8 cellular contexts compared by ENCODE assay signal in genomic region chr21:38733973-38734546, GRCh38.
A peak's percentile ranks its signal among the peaks of the same experiment; 100 is the strongest.
DNase-seq lines count a peak whose midpoint lies in the region; ATAC-seq, FAIRE-seq and TF ChIP-seq lines count a peak whose summit lies in the region.

No MANE protein-coding gene starts in this region.

- H3F3A ChIP-seq in OCI-LY1 (ENCODE audit: insufficient read depth, low read length), result no peaks in the 10 kb centered on the region

- TF ChIP-seq CTCF in OCI-LY1 (IDR thresholded peaks at IDR 0.05; ENCODE audit: low read length) (peak; percentile 98), epithelial cell of esophagus (IDR thresholded peaks at IDR 0.05; ENCODE audit: insufficient read depth, low read depth, low read length, missing control alignments) (peak; percentile 94)

- H3K27ac Mint-ChIP-seq in CD4-positive, CD25-positive, alpha-beta regulatory T cell, result peak overlapping the region in 1 of 3 donors; percentile 2

- H3K4me2 ChIP-seq in OCI-LY1 (ENCODE audit: low read length), result peak overlapping the region; percentile 56

- H3K4me1 ChIP-seq in CD4-positive, CD25-positive, alpha-beta regulatory T cell (ENCODE audit: control insufficient read depth, insufficient read depth, low read length, poor library complexity, severe bottlenecking), result peaks cover 6% of the 10 kb centered on the region
- peaks cover 10% of the 10 kb centered on the region for H3K4me1 ChIP-seq in OCI-LY1 (ENCODE audit: insufficient read depth, low read length, severe bottlenecking)

- no peak overlapping the region for H3K27ac ChIP-seq in CD4-positive, CD25-positive, alpha-beta regulatory T cell (ENCODE audit: insufficient read depth, low read length, poor library complexity, severe bottlenecking)
- no peak overlapping the region for H3K27ac ChIP-seq in OCI-LY1 (ENCODE audit: low read depth, low read length, poor library complexity, severe bottlenecking)

- H3K27me3 Mint-ChIP-seq in CD4-positive, CD25-positive, alpha-beta regulatory T cell, result peaks cover 44% of the 10 kb centered on the region

- H3K4me3 Mint-ChIP-seq in CD4-positive, CD25-positive, alpha-beta regulatory T cell, result peak overlapping the region in 2 of 4 donors; percentile 74 to 84

- H3K9me2 ChIP-seq in OCI-LY1 (ENCODE audit: low read depth, low read length), result no peaks in the 10 kb centered on the region

- no peaks in the 10 kb centered on the region for H3K36me3 ChIP-seq in CD4-positive, CD25-positive, alpha-beta regulatory T cell (ENCODE audit: control insufficient read depth, insufficient read depth, low read length)
- no peaks in the 10 kb centered on the region; the same call in 1 of the 2 replicates for H3K36me3 ChIP-seq in OCI-LY1 (ENCODE audit: insufficient read depth, low read length)

- peak overlapping the region; percentile 71 for H3K4me3 ChIP-seq in CD4-positive, CD25-positive, alpha-beta regulatory T cell (ENCODE audit: low read depth, low read length)
- H3K4me3 ChIP-seq in OCI-LY1 (ENCODE audit: low read depth, low read length, poor library complexity, severe bottlenecking), result peak overlapping the region; percentile 46
- H3K4me3 ChIP-seq in epithelial cell of esophagus (ENCODE audit: low read length), result peak overlapping the region; percentile 42

- no peaks in the 10 kb centered on the region for H4K20me1 ChIP-seq in OCI-LY1 (ENCODE audit: insufficient read depth, low read length)

- no peak overlapping the region; the same call in 1 of the 2 replicates for H3K9ac ChIP-seq in OCI-LY1 (ENCODE audit: low read length)

- H3K79me2 ChIP-seq in OCI-LY1 (ENCODE audit: insufficient read depth, low read length), result no peaks in the 10 kb centered on the region

- H3K36me3 Mint-ChIP-seq in CD4-positive, CD25-positive, alpha-beta regulatory T cell, result no peaks in the 10 kb centered on the region

- peaks cover 20% of the 10 kb centered on the region for H3K27me3 ChIP-seq in CD4-positive, CD25-positive, alpha-beta regulatory T cell (ENCODE audit: control insufficient read depth, insufficient read depth, low read length)
- H3K27me3 ChIP-seq in OCI-LY1 (ENCODE audit: insufficient read depth, low read length), result no peaks in the 10 kb centered on the region; the same call in 1 of the 2 replicates

- DNase-seq in CD4-positive, CD25-positive, alpha-beta regulatory T cell, result peak; percentile 42 to 52 (median 49)
- DNase-seq in HTR-8/SVneo (ENCODE audit: insufficient read length, low spot score) (peak; percentile 84), activated T-cell treated with anti-CD3 and anti-CD28 coated beads for 4 hours (peak; percentile 72), epithelial cell of esophagus (ENCODE audit: low read depth) (peak; percentile 59), middle frontal gyrus (ENCODE audit: extremely low spot score, low spot score) (peak; percentile 75)
- peak; percentile 67 for DNase-seq in stimulated activated CD8-positive, alpha-beta memory T cell treated with anti-CD3 and anti-CD28 coated beads, Interleukin-15, amount 100 ng/mL, for 24 hours (ENCODE audit: low read depth)

- H3K9me3 ChIP-seq in CD4-positive, CD25-positive, alpha-beta regulatory T cell (ENCODE audit: control insufficient read depth in 2 of 2, low read length in 2 of 2), result no peaks in the 10 kb centered on the region
- H3K9me3 ChIP-seq in OCI-LY1 (ENCODE audit: low read length), result peaks cover 8% of the 10 kb centered on the region; the same call in 1 of the 2 replicates

- peak in 1 of 2 donors; percentile 39 for ATAC-seq in CD4-positive, CD25-positive, alpha-beta regulatory T cell (ENCODE audit: low read depth in 2 of 2)
- no peak for ATAC-seq in HG03095 (IDR thresholded peaks at IDR 0.05; ENCODE audit: unreplicated experiment)

- FAIRE-seq in HTR-8/SVneo (lab: Jason Lieb, UNC), result peak; percentile 49

- no peak overlapping the region for H2AFZ ChIP-seq in OCI-LY1 (ENCODE audit: low read length)

- H3K9me3 Mint-ChIP-seq in CD4-positive, CD25-positive, alpha-beta regulatory T cell, result no peaks in the 10 kb centered on the region

- peaks cover 0 to 8% (median 5%) of the 10 kb centered on the region in 4 donors for H3K4me1 Mint-ChIP-seq in CD4-positive, CD25-positive, alpha-beta regulatory T cell
